Comparison of ENCODE assay signal across 21 cellular contexts in genomic region chr10:3524086-3524960, GRCh38.
A peak's percentile ranks its signal among the peaks of the same experiment; 100 is the strongest.
DNase-seq lines count a peak whose midpoint lies in the region; ATAC-seq, FAIRE-seq and TF ChIP-seq lines count a peak whose summit lies in the region.
"Had no signal": no experiment of that assay in that cellular context is flagged by ENCODE, and none has a peak within 500 bp of the region (broad histone marks: within the 10 kb centered on the region; RNA-seq: fewer than 3 reads in every experiment).

No MANE protein-coding gene starts in this region.

- FAIRE-seq in small intestine (lab: Jason Lieb, UNC) = peak; percentile 91
- FAIRE-seq: GM12878 had no signal

- H3K27me3 ChIP-seq in small intestine (ENCODE audit: control insufficient read depth in 2 of 2, insufficient read depth in 2 of 2, low read length in 2 of 2) = no peaks in the 10 kb centered on the region
- H3K27me3 ChIP-seq: right lobe of liver had no signal

- POLR2A ChIA-PET in HEK293 (lab: Yijun Ruan, JAX) = no interaction called here

- WGBS in small intestine, 3 donors = 58 to 78% (median 63%) methylated on average over 7 of the region's 7 CpGs

- TF ChIP-seq CTCF in HEK293 (tag by site-specific recombination; IDR thresholded peaks at IDR 0.05) (no peak), VCaP (conservative IDR thresholded peaks at IDR 0.05) (no peak; the same call in 1 of the 2 replicates), foreskin fibroblast (IDR thresholded peaks at IDR 0.05; ENCODE audit: low read depth, low read length) (peak; percentile 6)

- H3K4me3 ChIP-seq in HEK293 (ENCODE audit: low read depth, low read length) = no peak overlapping the region
- H3K4me3 ChIP-seq in foreskin fibroblast (ENCODE audit: low read depth in 1 of 2, low read length in 2 of 2) = no peak overlapping the region
- H3K4me3 ChIP-seq in small intestine (ENCODE audit: low read depth in 1 of 2, low read length in 2 of 2) = no peak overlapping the region
- H3K4me3 ChIP-seq: coronary artery, GM12878, right lobe of liver had no signal

- H3K4me1 ChIP-seq in HEK293 (ENCODE audit: control insufficient read depth, insufficient read depth, low read length) (peaks cover 4% of the 10 kb centered on the region), small intestine (ENCODE audit: control insufficient read depth in 2 of 2, insufficient read depth in 1 of 2, low read depth in 1 of 2, low read length in 1 of 2) (peaks cover 0 to 2% of the 10 kb centered on the region in 2 donors)
- H3K4me1 ChIP-seq: right lobe of liver had no signal

- H3K27ac ChIP-seq in HEK293 (ENCODE audit: extremely low read depth, low read depth, low read length) (no peak overlapping the region), VCaP (peak overlapping the region; percentile 76), small intestine (ENCODE audit: low read depth in 1 of 2, low read length in 1 of 2) (no peak overlapping the region)
- H3K27ac ChIP-seq: coronary artery, right lobe of liver had no signal

- DNase-seq in foreskin fibroblast (peak in 1 of 2 donors; percentile 60), small intestine (peak; percentile 50), NCI-H345 (lab: John Stamatoyannopoulos, UW) (no peak)
- DNase-seq in activated CD4-positive, alpha-beta T cell treated with anti-CD3 and anti-CD28 coated beads for 4 hours = no peak
- DNase-seq: activated CD8-positive, alpha-beta memory T cell treated with anti-CD3 and anti-CD28 coated beads, Interleukin-2, amount 50 U/mL, for 48 hours; CD8-positive, alpha-beta T cell; DMS79 treated with DMSO at 0.1 percent for 48 hours; endodermal cell; left ventricle myocardium superior; midbrain; NCI-H1048; NCI-H1930; NCI-H2227 treated with DMSO at 0.1 percent for 48 hours; NCI-H748 treated with DMSO at 0.1 percent for 48 hours; right lobe of liver; SIG-M5 had no signal

- H3K36me3 ChIP-seq in HEK293 (ENCODE audit: control insufficient read depth in 2 of 2, insufficient read depth in 1 of 2, low read length in 2 of 2) (no peaks in the 10 kb centered on the region), small intestine (ENCODE audit: control insufficient read depth in 2 of 2, insufficient read depth in 2 of 2, low read length in 2 of 2) (no peaks in the 10 kb centered on the region)
- H3K36me3 ChIP-seq: right lobe of liver had no signal

- CTCF ChIA-PET in HEK293 (lab: Yijun Ruan, JAX) = interaction anchor here (0.6 to 1.3 kb wide), 3 partner anchors 11 to 441 kb away, joined by 3 read pairs; no protein-coding TSS in a partner anchor

- no peaks in the 10 kb centered on the region for H3K9me3 ChIP-seq in HEK293 (ENCODE audit: control insufficient read depth, insufficient read depth, low read depth, low read length)
- no peaks in the 10 kb centered on the region for H3K9me3 ChIP-seq in small intestine (ENCODE audit: control insufficient read depth, low read depth)
- H3K9me3 ChIP-seq: right lobe of liver had no signal

- no peak for ATAC-seq in HG03354 (IDR thresholded peaks at IDR 0.05; ENCODE audit: poor library complexity, severe bottlenecking, unreplicated experiment)
- ATAC-seq: CD8-positive, alpha-beta T cell; GM12878; left ventricle myocardium superior; right lobe of liver had no signal

TF ChIP-seq in HEK293, 187 proteins besides CTCF, POLR2A, EP300 and RAD21 (continues in another document):
- no peak for TF ChIP-seq ELK4 (IDR thresholded peaks at IDR 0.05; ENCODE audit: borderline replicate concordance, low read depth, low read length)
- TF ChIP-seq ZNF837 (tag by site-specific recombination; IDR thresholded peaks at IDR 0.05) = no peak
- no peak for TF ChIP-seq ZSCAN5A (tag by site-specific recombination; IDR thresholded peaks at IDR 0.05)
- TF ChIP-seq ZNF585B (tag by site-specific recombination; IDR thresholded peaks at IDR 0.05) = no peak
- peak; percentile 56; the same call in 1 of the 2 replicates for TF ChIP-seq BCL6B (tag by site-specific recombination; IDR thresholded peaks at IDR 0.05)
- TF ChIP-seq GLI4 (tag by site-specific recombination; IDR thresholded peaks at IDR 0.05) = no peak
- 0 out of 2 replicates have a peak, but pooled peaks have one; percentile 24 for TF ChIP-seq INSM2 (tag by site-specific recombination; IDR thresholded peaks at IDR 0.05)
- no peak for TF ChIP-seq ZNF549 (tag by site-specific recombination; IDR thresholded peaks at IDR 0.05)
- TF ChIP-seq ZNF366 (tag by site-specific recombination; conservative IDR thresholded peaks at IDR 0.05) = no peak
- TF ChIP-seq ZNF560 (tag by site-specific recombination; IDR thresholded peaks at IDR 0.05; ENCODE audit: borderline replicate concordance) = no peak
- TF ChIP-seq FEZF1 (tag by site-specific recombination; IDR thresholded peaks at IDR 0.05) = peak; percentile 36; the same call in 1 of the 2 replicates
- TF ChIP-seq GLI2 (tag by site-specific recombination; IDR thresholded peaks at IDR 0.05; ENCODE audit: borderline replicate concordance, low read depth) = no peak
- no peak for TF ChIP-seq ZSCAN4 (tag by site-specific recombination; IDR thresholded peaks at IDR 0.05)
- no peak for TF ChIP-seq ZBTB48 (tag by site-specific recombination; IDR thresholded peaks at IDR 0.05)
- peak; percentile 75 for TF ChIP-seq PRDM6 (tag by site-specific recombination; IDR thresholded peaks at IDR 0.05)
- 0 out of 2 replicates have a peak, but pooled peaks have one; percentile 22 for TF ChIP-seq ZNF843 (tag by site-specific recombination; IDR thresholded peaks at IDR 0.05)
- no peak for TF ChIP-seq ZNF239 (tag by site-specific recombination; IDR thresholded peaks at IDR 0.05)
- TF ChIP-seq ZNF768 (tag by site-specific recombination; IDR thresholded peaks at IDR 0.05) = no peak
